Comparison of ENCODE assay signal across 9 cellular contexts in genomic region chr1:229427572-229427971, GRCh38. TPM values are rescaled to one million over a fixed set of nuclear protein-coding genes. Genes with fewer than 3 reads are reported as not detected.
"Had no signal": no experiment of that assay in that cellular context is flagged by ENCODE, and none has a peak within 500 bp of the region (broad histone marks: within the 10 kb centered on the region; RNA-seq: fewer than 3 reads in every experiment).

No MANE protein-coding gene starts in this region.

- ATAC-seq: HCT116, K562 had no signal

- H3K4me3 ChIP-seq: GM23248, HAP-1, K562 had no signal

- H3K27ac ChIP-seq: GM23248 had no signal

- H3K9ac ChIP-seq: GM23248 had no signal

- H3K9me3 ChIP-seq: HAP-1 had no signal

- DNase-seq: GM23248, GOT3, H7, IMR-90, KG1 had no signal

- H3K36me3 ChIP-seq: HAP-1 had no signal

- H3K4me1 ChIP-seq: HAP-1 had no signal

- H2AFZ ChIP-seq: GM23248 had no signal

RNA-seq across cellular contexts. Expression of gene ACTA1, which starts 6.3 kb away (rescaled TPM):
- total RNA-seq: H4, IMR-90 had no signal
